In genomic region chr11:123973816-123974215, GRCh38 we compare ENCODE assay signal across 18 cellular contexts. TPM values are rescaled to one million over a fixed set of nuclear protein-coding genes. Genes with fewer than 3 reads are reported as not detected.
DNase-seq lines count a peak whose midpoint lies in the region; ATAC-seq and TF ChIP-seq lines count a peak whose summit lies in the region.
"Had no signal": no experiment of that assay in that cellular context is flagged by ENCODE, and none has a peak within 500 bp of the region (broad histone marks: within the 10 kb centered on the region; RNA-seq: fewer than 3 reads in every experiment).

No MANE protein-coding gene starts in this region.

- no peak overlapping the region for H3K27ac Mint-ChIP-seq in activated CD4-positive, alpha-beta T cell treated with anti-CD3 and anti-CD28 coated beads, Interleukin-2, amount 10 ng/mL, durations not matched to agents 7 days and 5 days

- H3K36me3 Mint-ChIP-seq in activated CD4-positive, alpha-beta T cell treated with anti-CD3 and anti-CD28 coated beads, Interleukin-2, amount 10 ng/mL, durations not matched to agents 7 days and 5 days (ENCODE audit: low read depth) = no peaks in the 10 kb centered on the region

- H3K27me3 ChIP-seq in dorsolateral prefrontal cortex = peaks cover 0 to 6% (median 0%) of the 10 kb centered on the region in 45 donors
- H3K27me3 ChIP-seq: upper lobe of right lung had no signal

- H3K27ac ChIP-seq in dorsolateral prefrontal cortex = no peak overlapping the region
- H3K27ac ChIP-seq: upper lobe of right lung had no signal

- no peaks in the 10 kb centered on the region for H3K4me1 Mint-ChIP-seq in activated CD4-positive, alpha-beta T cell treated with anti-CD3 and anti-CD28 coated beads, Interleukin-2, amount 10 ng/mL, durations not matched to agents 7 days and 5 days

- POLR2A ChIA-PET in activated CD4-positive, alpha-beta T cell treated with anti-CD3 and anti-CD28 coated beads, Interleukin-2, amount 10 ng/mL, durations not matched to agents 7 days and 5 days (lab: Charles Lee) = no interaction called here

- DNase-seq in AG08395 (ENCODE audit: low spot score) (peak; percentile 21), LHCN-M2 (ENCODE audit: low read depth) (peak; percentile 87), cardiac fibroblast (ENCODE audit: low read depth in 2 of 2) (peak; percentile 80 to 95), kidney tubule cell (ENCODE audit: low spot score) (peak; percentile 61), GM20000 (ENCODE audit: low spot score) (no peak), dorsolateral prefrontal cortex (no peak)
- no peak for DNase-seq in activated CD4-positive, alpha-beta T cell treated with anti-CD3 and anti-CD28 coated beads, Interleukin-2, amount 10 ng/mL, durations not matched to agents 7 days and 5 days
- DNase-seq: activated CD4-positive, alpha-beta T cell treated with anti-CD3 and anti-CD28 coated beads for 48 hours; activated T-cell treated with anti-CD3 and anti-CD28 coated beads, Interleukin-2, amount 50 U/mL, for 48 hours; AML-193; aorta; DMS153; NCI-H1105; stimulated activated CD8-positive, alpha-beta memory T cell treated with anti-CD3 and anti-CD28 coated beads, Interleukin-4, amount 100 ng/mL, for 48 hours; T-helper 2 cell; upper lobe of right lung had no signal

- H3K27me3 Mint-ChIP-seq in activated CD4-positive, alpha-beta T cell treated with anti-CD3 and anti-CD28 coated beads, Interleukin-2, amount 10 ng/mL, durations not matched to agents 7 days and 5 days = peaks cover 2% of the 10 kb centered on the region

- H3K4me3 Mint-ChIP-seq in activated CD4-positive, alpha-beta T cell treated with anti-CD3 and anti-CD28 coated beads, Interleukin-2, amount 10 ng/mL, durations not matched to agents 7 days and 5 days = no peak overlapping the region

- intact Hi-C loops in dorsolateral prefrontal cortex (cut with DNase I) = no loop called here

- ATAC-seq in GM18517 (IDR thresholded peaks at IDR 0.05; ENCODE audit: unreplicated experiment) = no peak
- ATAC-seq: upper lobe of right lung had no signal

- no peaks in the 10 kb centered on the region for H3K9me3 Mint-ChIP-seq in activated CD4-positive, alpha-beta T cell treated with anti-CD3 and anti-CD28 coated beads, Interleukin-2, amount 10 ng/mL, durations not matched to agents 7 days and 5 days

- CTCF ChIA-PET in activated CD4-positive, alpha-beta T cell treated with anti-CD3 and anti-CD28 coated beads, Interleukin-2, amount 10 ng/mL, durations not matched to agents 7 days and 5 days (lab: Charles Lee) = no interaction called here

- TF ChIP-seq CTCF in cardiac fibroblast (IDR thresholded peaks at IDR 0.05; ENCODE audit: low read depth, low read length) = no peak
- TF ChIP-seq CTCF in GM20000 (IDR thresholded peaks at IDR 0.05; ENCODE audit: extremely low read depth, missing control alignments) = no peak
- no peak for TF ChIP-seq CTCF in dorsolateral prefrontal cortex (IDR thresholded peaks at IDR 0.05 in 54 of 56, conservative IDR thresholded peaks at IDR 0.05 in 2 of 56; ENCODE audit: low read depth in 1 of 56, partially characterized antibody in 56 of 56)

- H3K4me3 ChIP-seq in cardiac fibroblast (replicated peaks in 1 of 2; ENCODE audit: low read depth in 2 of 2, low read length in 2 of 2) (no peak overlapping the region), dorsolateral prefrontal cortex (no peak overlapping the region)
- H3K4me3 ChIP-seq: upper lobe of right lung had no signal

RNA-seq across cellular contexts. Expression of gene OR10S1, which starts 3.8 kb away (rescaled TPM):
- total RNA-seq in LHCN-M2 (2014; rRNA removed) (not detected in 2 replicates), dorsolateral prefrontal cortex (not detected)
- polyA plus RNA-seq in LHCN-M2 (2012) = not detected
- total RNA-seq in activated CD4-positive, alpha-beta T cell treated with anti-CD3 and anti-CD28 coated beads, Interleukin-2, amount 10 ng/mL, durations not matched to agents 7 days and 5 days = not detected
- total RNA-seq: aorta, posterior vena cava, upper lobe of right lung had no signal
- polyA plus RNA-seq: aorta had no signal

RNA-seq across cellular contexts. Expression of gene OR10G6, which starts 21.1 kb away (rescaled TPM):
- total RNA-seq in LHCN-M2 (2014; rRNA removed) = not detected in 2 replicates
- not detected for polyA plus RNA-seq in LHCN-M2 (2012)
- total RNA-seq in activated CD4-positive, alpha-beta T cell treated with anti-CD3 and anti-CD28 coated beads, Interleukin-2, amount 10 ng/mL, durations not matched to agents 7 days and 5 days = not detected
- total RNA-seq in dorsolateral prefrontal cortex = not detected
- total RNA-seq: aorta, posterior vena cava, upper lobe of right lung had no signal
- polyA plus RNA-seq: aorta had no signal

RNA-seq across cellular contexts. Expression of gene OR6T1, which starts 30.2 kb away (rescaled TPM):
- not detected in 2 replicates for total RNA-seq in LHCN-M2 (2014; rRNA removed)
- not detected for polyA plus RNA-seq in LHCN-M2 (2012)
- total RNA-seq in activated CD4-positive, alpha-beta T cell treated with anti-CD3 and anti-CD28 coated beads, Interleukin-2, amount 10 ng/mL, durations not matched to agents 7 days and 5 days = not detected
- not detected for total RNA-seq in dorsolateral prefrontal cortex
- total RNA-seq: aorta, posterior vena cava, upper lobe of right lung had no signal
- polyA plus RNA-seq: aorta had no signal

RNA-seq across cellular contexts. Expression of gene OR4D5, which starts 34.4 kb away (rescaled TPM):
- total RNA-seq in LHCN-M2 (2014; rRNA removed) = not detected in 2 replicates
- not detected for polyA plus RNA-seq in LHCN-M2 (2012)
- total RNA-seq in activated CD4-positive, alpha-beta T cell treated with anti-CD3 and anti-CD28 coated beads, Interleukin-2, amount 10 ng/mL, durations not matched to agents 7 days and 5 days = not detected
- under 1 TPM in 5 of 120 experiments, not detected in 115; 0.46 to 0.73 (median 0.60) TPM for total RNA-seq in dorsolateral prefrontal cortex
- total RNA-seq: aorta, posterior vena cava, upper lobe of right lung had no signal
- polyA plus RNA-seq: aorta had no signal

RNA-seq across cellular contexts. Expression of gene OR10G4, which starts 39.0 kb away (rescaled TPM):
- total RNA-seq in LHCN-M2 (2014; rRNA removed) (not detected in 2 replicates), dorsolateral prefrontal cortex (under 1 TPM in 13 of 120 experiments, not detected in 107; 0.12 to 0.83 (median 0.22) TPM)
- not detected for polyA plus RNA-seq in LHCN-M2 (2012)
- total RNA-seq in activated CD4-positive, alpha-beta T cell treated with anti-CD3 and anti-CD28 coated beads, Interleukin-2, amount 10 ng/mL, durations not matched to agents 7 days and 5 days = not detected
- total RNA-seq: aorta, posterior vena cava, upper lobe of right lung had no signal
- polyA plus RNA-seq: aorta had no signal

Comparison
In these comparisons a context has a peak if more than half of its experiments do, and no peak if none do; other contexts are left out.
1. DNase-seq: peak in AG08395 (single experiment), LHCN-M2 (single experiment), cardiac fibroblast (2 of 2) and kidney tubule cell (single experiment); none in activated CD4-positive, alpha-beta T cell treated with anti-CD3 and anti-CD28 coated beads, Interleukin-2, amount 10 ng/mL, durations not matched to agents 7 days and 5 days (single experiment), GM20000 (single experiment) and dorsolateral prefrontal cortex (0 of 10).